Comparison of ENCODE assay signal across 29 cellular contexts in genomic region chr11:61868601-61869476, GRCh38. TPM values are rescaled to one million over a fixed set of nuclear protein-coding genes. Genes with fewer than 3 reads are reported as not detected.
DNase-seq lines count a peak whose midpoint lies in the region; TF ChIP-seq lines count a peak whose summit lies in the region.
"Had no signal": no experiment of that assay in that cellular context is flagged by ENCODE, and none has a peak within 500 bp of the region (broad histone marks: within the 10 kb centered on the region; RNA-seq: fewer than 3 reads in every experiment).

No MANE protein-coding gene starts in this region.

- H3K4me1 ChIP-seq in tibial artery (peaks cover 0 to 31% (median 24%) of the 10 kb centered on the region in 4 donors), Karpas-422 (ENCODE audit: low read length) (peaks cover 12% of the 10 kb centered on the region)
- H3K4me1 ChIP-seq: uterus had no signal

- H3K9ac ChIP-seq in Karpas-422 (ENCODE audit: low read length) = no peak overlapping the region

- H3K4me3 Mint-ChIP-seq in T-helper 1 cell treated with Interleukin-12 subunit alpha and Interleukin-12 subunit beta and Interleukin-4 antibody, amounts not matched to agents 30 μg/mL and 1 μg/mL, for 36 hours = no peak overlapping the region
- no peak overlapping the region for H3K4me3 Mint-ChIP-seq in endothelial cell (ENCODE audit: unreplicated experiment)
- H3K4me3 Mint-ChIP-seq: CD8-positive, alpha-beta T cell; central memory CD8-positive, alpha-beta T cell; H9; stimulated activated memory B cell treated with anti-CD40 and anti-IgM and Interleukin-4, amounts not matched to agents 10 μg/mL and 1 μg/mL and 100 μg/mL, for 72 hours; T-helper 17 cell had no signal

- H3K9me3 ChIP-seq in tibial artery (no peaks in the 10 kb centered on the region), Karpas-422 (ENCODE audit: low read length) (no peaks in the 10 kb centered on the region)
- H3K9me3 ChIP-seq: lower lobe of right lung, uterus had no signal

- H3K27ac ChIP-seq in RWPE1 = peak overlapping the region; percentile 71
- H3K27ac ChIP-seq in tibial artery = peak overlapping the region; percentile 2 to 74
- H3K27ac ChIP-seq in Karpas-422 (ENCODE audit: low read length) = no peak overlapping the region
- H3K27ac ChIP-seq: epithelial cell of prostate, lower lobe of right lung, uterus had no signal

- no peak overlapping the region for H3K4me2 ChIP-seq in Karpas-422 (ENCODE audit: low read depth, low read length, poor library complexity, severe bottlenecking)

- H3K36me3 ChIP-seq in tibial artery (peaks cover 16 to 39% (median 33%) of the 10 kb centered on the region in 3 donors), Karpas-422 (ENCODE audit: insufficient read depth, low read length) (no peaks in the 10 kb centered on the region)
- H3K36me3 ChIP-seq: uterus had no signal

- no peaks in the 10 kb centered on the region for H3K79me2 ChIP-seq in Karpas-422 (ENCODE audit: low read length)

- H3K27me3 ChIP-seq in tibial artery = no peaks in the 10 kb centered on the region
- no peaks in the 10 kb centered on the region for H3K27me3 ChIP-seq in Karpas-422 (ENCODE audit: low read length)
- H3K27me3 ChIP-seq: uterus had no signal

- peaks cover 8% of the 10 kb centered on the region for H3K4me1 Mint-ChIP-seq in T-helper 1 cell treated with Interleukin-12 subunit alpha and Interleukin-12 subunit beta and Interleukin-4 antibody, amounts not matched to agents 30 μg/mL and 1 μg/mL, for 36 hours (ENCODE audit: low read depth)
- H3K4me1 Mint-ChIP-seq in endothelial cell (ENCODE audit: unreplicated experiment) = peaks cover 4% of the 10 kb centered on the region

- H3K4me3 ChIP-seq in tibial artery = no peak overlapping the region
- no peak overlapping the region for H3K4me3 ChIP-seq in Karpas-422 (ENCODE audit: low read length)
- H3K4me3 ChIP-seq: GM12878, lower lobe of right lung, uterus had no signal

- H2AFZ ChIP-seq in Karpas-422 (ENCODE audit: low read length) = no peak overlapping the region

- no peaks in the 10 kb centered on the region for H3K9me2 ChIP-seq in Karpas-422 (replicated peaks; ENCODE audit: insufficient read depth, low read length)

- intact Hi-C loops in tibial artery (cut with DNase I; ENCODE audit: low total_unique reads) = no loop called here

- peaks cover 4% of the 10 kb centered on the region; the same call in 1 of the 2 replicates for H4K20me1 ChIP-seq in Karpas-422 (ENCODE audit: insufficient read depth, low read depth, low read length)

- peaks cover 11% of the 10 kb centered on the region for H3K36me3 Mint-ChIP-seq in T-helper 1 cell treated with Interleukin-12 subunit alpha and Interleukin-12 subunit beta and Interleukin-4 antibody, amounts not matched to agents 30 μg/mL and 1 μg/mL, for 36 hours (ENCODE audit: low read depth)
- peaks cover 7% of the 10 kb centered on the region for H3K36me3 Mint-ChIP-seq in endothelial cell (ENCODE audit: low read depth, unreplicated experiment)
- H3K36me3 Mint-ChIP-seq: CD8-positive, alpha-beta T cell had no signal

- H3K27me3 Mint-ChIP-seq in T-helper 1 cell treated with Interleukin-12 subunit alpha and Interleukin-12 subunit beta and Interleukin-4 antibody, amounts not matched to agents 30 μg/mL and 1 μg/mL, for 36 hours (ENCODE audit: low read depth) = no peaks in the 10 kb centered on the region
- H3K27me3 Mint-ChIP-seq in endothelial cell (ENCODE audit: unreplicated experiment) = peaks cover 6% of the 10 kb centered on the region
- H3K27me3 Mint-ChIP-seq: stimulated activated memory B cell treated with anti-CD40 and anti-IgM and Interleukin-4, amounts not matched to agents 10 μg/mL and 1 μg/mL and 100 μg/mL, for 72 hours; T-helper 17 cell had no signal

- DNase-seq in T-helper 1 cell = no peak
- DNase-seq in RWPE1 (ENCODE audit: low spot score) = no peak
- no peak for DNase-seq in endothelial cell (ENCODE audit: low spot score)
- no peak for DNase-seq in tibial artery
- no peak for DNase-seq in activated effector memory CD4-positive, alpha-beta T cell treated with anti-CD3 and anti-CD28 coated beads, Interleukin-2, amount 50 U/mL, for 16 hours
- DNase-seq in NCI-H2081 (lab: John Stamatoyannopoulos, UW) = no peak
- DNase-seq in Karpas-422 = no peak
- DNase-seq: activated CD4-positive, alpha-beta T cell treated with anti-CD3 and anti-CD28 coated beads for 4 hours; activated CD8-positive, alpha-beta memory T cell treated with anti-CD3 and anti-CD28 coated beads for 24 hours; activated gamma-delta T cell; AML-193; CD8-positive, alpha-beta T cell; DMS 273 treated with DMSO at 0.1 percent for 48 hours; EL; IMR-90; lower lobe of right lung; NCI-H1048; NCI-H187 treated with DMSO at 0.1 percent for 48 hours; NCI-H2227 treated with DMSO at 0.1 percent for 48 hours; NCI-H526 treated with DMSO at 0.1 percent for 48 hours; stimulated activated CD4-positive, alpha-beta T cell treated with anti-CD3 and anti-CD28 coated beads, Interleukin-4, amount 100 ng/mL, for 4 hours; T-helper 17 cell; uterus had no signal

- no peaks in the 10 kb centered on the region for H3K9me3 Mint-ChIP-seq in T-helper 1 cell treated with Interleukin-12 subunit alpha and Interleukin-12 subunit beta and Interleukin-4 antibody, amounts not matched to agents 30 μg/mL and 1 μg/mL, for 36 hours
- no peaks in the 10 kb centered on the region for H3K9me3 Mint-ChIP-seq in endothelial cell (ENCODE audit: unreplicated experiment)
- H3K9me3 Mint-ChIP-seq: CD8-positive, alpha-beta T cell; central memory CD8-positive, alpha-beta T cell; H9; stimulated activated memory B cell treated with anti-CD40 and anti-IgM and Interleukin-4, amounts not matched to agents 10 μg/mL and 1 μg/mL and 100 μg/mL, for 72 hours had no signal

- CTCF ChIA-PET in RWPE1 (lab: Yijun Ruan, JAX) = no interaction called here

- TF ChIP-seq CTCF in RWPE1 (conservative IDR thresholded peaks at IDR 0.05; ENCODE audit: low read depth) (no peak), endothelial cell (IDR thresholded peaks at IDR 0.05; ENCODE audit: unreplicated experiment) (no peak), tibial artery (IDR thresholded peaks at IDR 0.05) (no peak)

- H3K27ac Mint-ChIP-seq in T-helper 1 cell treated with Interleukin-12 subunit alpha and Interleukin-12 subunit beta and Interleukin-4 antibody, amounts not matched to agents 30 μg/mL and 1 μg/mL, for 36 hours = peak overlapping the region; percentile 29
- H3K27ac Mint-ChIP-seq in endothelial cell (ENCODE audit: unreplicated experiment) = peak overlapping the region; percentile 30
- H3K27ac Mint-ChIP-seq: CD8-positive, alpha-beta T cell; stimulated activated memory B cell treated with anti-CD40 and anti-IgM and Interleukin-4, amounts not matched to agents 10 μg/mL and 1 μg/mL and 100 μg/mL, for 72 hours; T-helper 17 cell had no signal

- POLR2A ChIA-PET in RWPE1 (lab: Yijun Ruan, JAX; ENCODE audit: low non-redundant PET) = no interaction called here

RNA-seq across cellular contexts. Expression of gene FADS3, which starts 22.5 kb away (rescaled TPM):
- 42.0 TPM for total RNA-seq in endothelial cell (ENCODE audit: unreplicated experiment)
- total RNA-seq in Karpas-422 (2014; rRNA removed; shearing (Covaris generic); ENCODE audit: low replicate concordance) = 39.5 and 70.4 TPM in 2 replicates

RNA-seq across cellular contexts. Expression of gene FADS2, which starts 40.7 kb away (rescaled TPM):
- 682 TPM for total RNA-seq in endothelial cell (ENCODE audit: unreplicated experiment)
- total RNA-seq in Karpas-422 (2014; rRNA removed; shearing (Covaris generic); ENCODE audit: low replicate concordance) = 74.0 and 75.7 TPM in 2 replicates

RNA-seq across cellular contexts. Expression of gene RAB3IL1, which starts 48.5 kb away (rescaled TPM):
- 8.9 TPM for total RNA-seq in endothelial cell (ENCODE audit: unreplicated experiment)
- total RNA-seq in Karpas-422 (2014; rRNA removed; shearing (Covaris generic); ENCODE audit: low replicate concordance) = not detected in 2 replicates
- total RNA-seq: CD8-positive, alpha-beta T cell; GM12878; T-helper 17 cell had no signal

RNA-seq across cellular contexts. Expression of gene FADS1, which starts 52.0 kb away (rescaled TPM):
- 102 TPM for total RNA-seq in endothelial cell (ENCODE audit: unreplicated experiment)
- total RNA-seq in Karpas-422 (2014; rRNA removed; shearing (Covaris generic); ENCODE audit: low replicate concordance) = 80.3 and 99.6 TPM in 2 replicates
